14 cellular contexts compared by ENCODE assay signal in genomic region chr15:48406911-48407310, GRCh38.
A peak's percentile ranks its signal among the peaks of the same experiment; 100 is the strongest.
DNase-seq lines count a peak whose midpoint lies in the region; ATAC-seq and TF ChIP-seq lines count a peak whose summit lies in the region.
"Had no signal": no experiment of that assay in that cellular context is flagged by ENCODE, and none has a peak within 500 bp of the region (broad histone marks: within the 10 kb centered on the region; RNA-seq: fewer than 3 reads in every experiment).

No MANE protein-coding gene starts in this region.

- TF ChIP-seq POLR2A in esophagus muscularis mucosa (IDR thresholded peaks at IDR 0.05; ENCODE audit: low read depth), result no peak

- H3K9me3 ChIP-seq in OCI-LY7 (ENCODE audit: low read length) (no peaks in the 10 kb centered on the region), esophagus muscularis mucosa (no peaks in the 10 kb centered on the region)
- H3K9me3 ChIP-seq: pancreas had no signal

- CTCF ChIA-PET in OCI-LY7 (lab: Charles Lee; ENCODE audit: unreplicated experiment), result no interaction called here

- no peak overlapping the region for H3K27ac ChIP-seq in OCI-LY7 (ENCODE audit: low read depth, low read length, poor library complexity, severe bottlenecking)
- peak overlapping the region; percentile 18 to 46 (median 34) for H3K27ac ChIP-seq in esophagus muscularis mucosa (replicated peaks in 1 of 4)
- H3K27ac ChIP-seq: pancreas had no signal

- POLR2A ChIA-PET in OCI-LY7 (lab: Charles Lee), result interaction anchor here (1.1 kb wide), 1 partner anchor 35 kb away, joined by 3 read pairs; no protein-coding TSS in a partner anchor

- WGBS in esophagus muscularis mucosa, result 100% methylated on average over 1 of the region's 1 CpG

- no peak for TF ChIP-seq EP300 in esophagus muscularis mucosa (IDR thresholded peaks at IDR 0.05)

- no peaks in the 10 kb centered on the region for H3K9me3 Mint-ChIP-seq in type B pancreatic cell

- H3K4me3 ChIP-seq in OCI-LY7 (ENCODE audit: low read depth, low read length, poor library complexity, severe bottlenecking) (no peak overlapping the region), esophagus muscularis mucosa (no peak overlapping the region)
- H3K4me3 ChIP-seq: pancreas had no signal

- H2AFZ ChIP-seq in OCI-LY7 (ENCODE audit: low read length), result no peak overlapping the region

- H3K27me3 ChIP-seq in esophagus muscularis mucosa, result no peaks in the 10 kb centered on the region
- H3K27me3 ChIP-seq: pancreas had no signal

- H3K9me2 ChIP-seq in OCI-LY7 (ENCODE audit: insufficient read depth, low read length), result no peaks in the 10 kb centered on the region; the same call in 1 of the 2 replicates

- H3K4me2 ChIP-seq in OCI-LY7 (ENCODE audit: low read length), result no peak overlapping the region

- no peak overlapping the region for H3K27ac Mint-ChIP-seq in type B pancreatic cell

- TF ChIP-seq CTCF in OCI-LY7 (conservative IDR thresholded peaks at IDR 0.05; ENCODE audit: low read length) (peak; percentile 49), esophagus muscularis mucosa (IDR thresholded peaks at IDR 0.05) (peak in 1 of 3 experiments; percentile 12), type B pancreatic cell (conservative IDR thresholded peaks at IDR 0.05) (peak; percentile 49)

- H3K4me1 Mint-ChIP-seq in type B pancreatic cell (ENCODE audit: unreplicated experiment), result peaks cover 22% of the 10 kb centered on the region

- BruUV-seq in OCI-LY7 (replicated peaks; lab: Mats Ljungman, UMichigan), result no TSS peak

- H3K79me2 ChIP-seq in OCI-LY7 (ENCODE audit: insufficient read depth, low read depth, low read length), result no peaks in the 10 kb centered on the region

- intact Hi-C loops in OCI-LY7 (cut with micrococcal nuclease; ENCODE audit: unreplicated experiment) (no loop called here), esophagus muscularis mucosa (cut with DNase I) (no loop called here)

- peaks cover 6% of the 10 kb centered on the region for H3K36me3 Mint-ChIP-seq in type B pancreatic cell

- no peak overlapping the region for H3K4me3 Mint-ChIP-seq in type B pancreatic cell

- no peaks in the 10 kb centered on the region for H4K20me1 ChIP-seq in OCI-LY7 (ENCODE audit: insufficient read depth, low read length)

- ATAC-seq in HG02763 (IDR thresholded peaks at IDR 0.05; ENCODE audit: unreplicated experiment) (no peak), HG03520 (IDR thresholded peaks at IDR 0.05; ENCODE audit: unreplicated experiment) (no peak)
- ATAC-seq: pancreas had no signal

- H3K4me1 ChIP-seq in OCI-LY7 (ENCODE audit: insufficient read depth, low read length, poor library complexity, severe bottlenecking) (no peaks in the 10 kb centered on the region), esophagus muscularis mucosa (peaks cover 0 to 38% (median 29%) of the 10 kb centered on the region in 4 donors)
- H3K4me1 ChIP-seq: pancreas had no signal

- DNase-seq in activated T-cell treated with anti-CD3 and anti-CD28 coated beads for 48 hours (ENCODE audit: low read depth) (peak; percentile 1), OCI-LY7 (ENCODE audit: low spot score) (no peak), esophagus muscularis mucosa (ENCODE audit: extremely low spot score) (no peak), type B pancreatic cell (ENCODE audit: extremely low spot score, unreplicated experiment) (no peak), NCI-H2227 treated with DMSO at 0.1 percent for 48 hours (lab: John Stamatoyannopoulos, UW) (no peak)
- no peak for DNase-seq in activated T-cell treated with anti-CD3 and anti-CD28 coated beads, Interleukin-2, amount 50 U/mL, for 48 hours
- DNase-seq: mammary epithelial cell; NCI-H226; pancreas; Right ventricle myocardium superior; stimulated activated CD4-positive, alpha-beta T cell treated with anti-CD3 and anti-CD28 coated beads, Interleukin-15, amount 100 ng/mL, for 24 hours; stimulated activated CD8-positive, alpha-beta memory T cell treated with anti-CD3 and anti-CD28 coated beads, Interleukin-4, amount 100 ng/mL, for 48 hours had no signal

- H3K27me3 Mint-ChIP-seq in type B pancreatic cell, result no peaks in the 10 kb centered on the region

- H3K36me3 ChIP-seq in OCI-LY7 (ENCODE audit: insufficient read depth, low read length) (no peaks in the 10 kb centered on the region), esophagus muscularis mucosa (peaks cover 16 to 23% (median 21%) of the 10 kb centered on the region in 4 donors)
- H3K36me3 ChIP-seq: pancreas had no signal
